In genomic region chr3:130688015-130688414, GRCh38 we compare ENCODE assay signal across 29 cellular contexts. TPM values are rescaled to one million over a fixed set of nuclear protein-coding genes. Genes with fewer than 3 reads are reported as not detected.
DNase-seq lines count a peak whose midpoint lies in the region; ATAC-seq and TF ChIP-seq lines count a peak whose summit lies in the region.
"Had no signal": no experiment of that assay in that cellular context is flagged by ENCODE, and none has a peak within 500 bp of the region (broad histone marks: within the 10 kb centered on the region; RNA-seq: fewer than 3 reads in every experiment).

No MANE protein-coding gene starts in this region.

- H3K36me3 ChIP-seq in adipocyte (ENCODE audit: control insufficient read depth, insufficient read depth, low read length, severe bottlenecking) (peaks cover 37% of the 10 kb centered on the region), left ventricle myocardium inferior (peaks cover 67% of the 10 kb centered on the region)

- H3K9me3 ChIP-seq in adipocyte (ENCODE audit: control insufficient read depth, low read length) = no peaks in the 10 kb centered on the region
- H3K9me3 ChIP-seq in left ventricle myocardium inferior (replicated peaks) = no peaks in the 10 kb centered on the region
- H3K9me3 ChIP-seq: MG63, SK-N-SH, thyroid gland had no signal

- CTCF ChIA-PET in activated naive CD4-positive, alpha-beta T cell treated with anti-CD3 and anti-CD28 coated beads for 36 hours (lab: Charles Lee) = no interaction called here

- H3K27ac Mint-ChIP-seq in osteocyte (ENCODE audit: unreplicated experiment) = no peak overlapping the region
- H3K27ac Mint-ChIP-seq in activated naive CD4-positive, alpha-beta T cell treated with anti-CD3 and anti-CD28 coated beads for 36 hours = no peak overlapping the region
- H3K27ac Mint-ChIP-seq: activated naive CD8-positive, alpha-beta T cell treated with anti-CD3 and anti-CD28 coated beads, Interleukin-2, amount 10 ng/mL, durations not matched to agents 7 days and 5 days; CD4-positive, alpha-beta T cell; nephron progenitor cell; stimulated activated naive CD8-positive, alpha-beta T cell treated with anti-CD3 and anti-CD28 coated beads, Interleukin-15, Interleukin-2, amounts not matched to agents 100 ng/mL and 50 ng/mL, for 24 hours had no signal

- intact Hi-C loops in left ventricle myocardium inferior (cut with micrococcal nuclease) = no loop called here
- intact Hi-C loops in activated naive CD4-positive, alpha-beta T cell treated with anti-CD3 and anti-CD28 coated beads for 36 hours (cut with micrococcal nuclease) = no loop called here

- H3K27me3 ChIP-seq in adipocyte (replicated peaks; ENCODE audit: control insufficient read depth, insufficient read depth, low read length) (no peaks in the 10 kb centered on the region), left ventricle myocardium inferior (ENCODE audit: low read depth) (no peaks in the 10 kb centered on the region)
- H3K27me3 ChIP-seq: hepatocyte, MG63, thyroid gland had no signal

- TF ChIP-seq CTCF in osteocyte (IDR thresholded peaks at IDR 0.05) (no peak), left ventricle myocardium inferior (IDR thresholded peaks at IDR 0.05; ENCODE audit: borderline replicate concordance) (no peak)

- no peak for TF ChIP-seq POLR2A in GM18505 (IDR thresholded peaks at IDR 0.05; ENCODE audit: borderline replicate concordance, extremely low read depth, insufficient read depth, insufficient read length)

- no peak overlapping the region for H3K27ac ChIP-seq in left ventricle myocardium inferior (replicated peaks)
- H3K27ac ChIP-seq: hepatocyte, parathyroid adenoma, thyroid gland had no signal

- H3K4me1 ChIP-seq in adipocyte (ENCODE audit: control insufficient read depth, insufficient read depth, low read length) (peaks cover 22% of the 10 kb centered on the region), left ventricle myocardium inferior (no peaks in the 10 kb centered on the region)
- H3K4me1 ChIP-seq: thyroid gland had no signal

- H3K27me3 Mint-ChIP-seq in osteocyte (ENCODE audit: unreplicated experiment) = no peaks in the 10 kb centered on the region
- no peaks in the 10 kb centered on the region for H3K27me3 Mint-ChIP-seq in activated naive CD4-positive, alpha-beta T cell treated with anti-CD3 and anti-CD28 coated beads for 36 hours (ENCODE audit: low read depth)
- H3K27me3 Mint-ChIP-seq: activated naive CD8-positive, alpha-beta T cell treated with anti-CD3 and anti-CD28 coated beads, Interleukin-2, amount 10 ng/mL, durations not matched to agents 7 days and 5 days; CD4-positive, alpha-beta T cell; stimulated activated naive CD8-positive, alpha-beta T cell treated with anti-CD3 and anti-CD28 coated beads, Interleukin-15, Interleukin-2, amounts not matched to agents 100 ng/mL and 50 ng/mL, for 24 hours had no signal

- peak overlapping the region; percentile 10 for H3K4me3 ChIP-seq in adipocyte (ENCODE audit: low read length)
- no peak overlapping the region for H3K4me3 ChIP-seq in left ventricle myocardium inferior
- H3K4me3 ChIP-seq: hepatocyte, MG63, thyroid gland had no signal

- ATAC-seq in GM19025 (IDR thresholded peaks at IDR 0.05; ENCODE audit: low read depth, unreplicated experiment) (peak; percentile 44), GM21619 (IDR thresholded peaks at IDR 0.05; ENCODE audit: unreplicated experiment) (peak; percentile 71), HG02938 (IDR thresholded peaks at IDR 0.05; ENCODE audit: unreplicated experiment) (peak; percentile 46), GM18505 (IDR thresholded peaks at IDR 0.05; ENCODE audit: unreplicated experiment) (no peak)
- ATAC-seq: left ventricle myocardium superior, right cardiac atrium had no signal

- H3K4me1 Mint-ChIP-seq in osteocyte (ENCODE audit: unreplicated experiment) = no peaks in the 10 kb centered on the region
- H3K4me1 Mint-ChIP-seq in activated naive CD4-positive, alpha-beta T cell treated with anti-CD3 and anti-CD28 coated beads for 36 hours (ENCODE audit: low read depth) = no peaks in the 10 kb centered on the region
- H3K4me1 Mint-ChIP-seq: nephron progenitor cell had no signal

- H3K36me3 Mint-ChIP-seq in osteocyte (ENCODE audit: unreplicated experiment) = peaks cover 38% of the 10 kb centered on the region
- H3K36me3 Mint-ChIP-seq in activated naive CD4-positive, alpha-beta T cell treated with anti-CD3 and anti-CD28 coated beads for 36 hours (ENCODE audit: low read depth) = peaks cover 35% of the 10 kb centered on the region

- H3K9ac ChIP-seq in adipocyte (ENCODE audit: low read length) = no peak overlapping the region
- H3K9ac ChIP-seq: parathyroid adenoma, SK-N-SH had no signal

- no peaks in the 10 kb centered on the region for H3K9me3 Mint-ChIP-seq in osteocyte (ENCODE audit: unreplicated experiment)
- no peaks in the 10 kb centered on the region for H3K9me3 Mint-ChIP-seq in activated naive CD4-positive, alpha-beta T cell treated with anti-CD3 and anti-CD28 coated beads for 36 hours
- H3K9me3 Mint-ChIP-seq: activated naive CD8-positive, alpha-beta T cell treated with anti-CD3 and anti-CD28 coated beads, Interleukin-2, amount 10 ng/mL, durations not matched to agents 7 days and 5 days; CD4-positive, alpha-beta T cell; nephron progenitor cell; stimulated activated naive CD8-positive, alpha-beta T cell treated with anti-CD3 and anti-CD28 coated beads, Interleukin-15, Interleukin-2, amounts not matched to agents 100 ng/mL and 50 ng/mL, for 24 hours had no signal

- no peak for DNase-seq in adipocyte (ENCODE audit: low read depth)
- DNase-seq in osteocyte (ENCODE audit: extremely low spot score, unreplicated experiment) = no peak
- no peak for DNase-seq in left ventricle myocardium inferior
- DNase-seq in activated naive CD4-positive, alpha-beta T cell treated with anti-CD3 and anti-CD28 coated beads for 36 hours = no peak
- DNase-seq: activated CD4-positive, alpha-beta T cell treated with anti-CD3 and anti-CD28 coated beads, Interleukin-2, amount 50 U/mL, for 1 hour; activated naive CD8-positive, alpha-beta T cell treated with anti-CD3 and anti-CD28 coated beads, Interleukin-2, amount 10 ng/mL, durations not matched to agents 7 days and 5 days; CD4-positive, alpha-beta T cell; effector CD4-positive, alpha-beta T cell; foreskin melanocyte; left ventricle myocardium superior; MG63; midbrain; NCI-H1417; NCI-H2107; NCI-H510A; nephron progenitor cell; NK-92 treated with Interleukin-12 subunit alpha and Interleukin-12 subunit beta, amount 100 ng/mL, for 24 hours; right cardiac atrium; SK-N-SH; stimulated activated CD4-positive, alpha-beta T cell treated with anti-CD3 and anti-CD28 coated beads, Interleukin-12 subunit alpha, Interleukin-12 subunit beta, amount 100 ng/mL, for 4 hours; stimulated activated CD4-positive, alpha-beta T cell treated with anti-CD3 and anti-CD28 coated beads, Interleukin-4, amount 100 ng/mL, for 4 hours; thyroid gland had no signal

- H3K4me3 Mint-ChIP-seq in osteocyte (ENCODE audit: unreplicated experiment) = no peak overlapping the region
- no peak overlapping the region for H3K4me3 Mint-ChIP-seq in activated naive CD4-positive, alpha-beta T cell treated with anti-CD3 and anti-CD28 coated beads for 36 hours
- H3K4me3 Mint-ChIP-seq: activated naive CD8-positive, alpha-beta T cell treated with anti-CD3 and anti-CD28 coated beads, Interleukin-2, amount 10 ng/mL, durations not matched to agents 7 days and 5 days; CD4-positive, alpha-beta T cell; nephron progenitor cell; stimulated activated naive CD8-positive, alpha-beta T cell treated with anti-CD3 and anti-CD28 coated beads, Interleukin-15, Interleukin-2, amounts not matched to agents 100 ng/mL and 50 ng/mL, for 24 hours had no signal

RNA-seq across cellular contexts. Expression of gene PIK3R4, which starts 58.6 kb away (rescaled TPM):
- total RNA-seq in osteocyte = 21.1 and 21.9 TPM in 2 replicates
- total RNA-seq in left ventricle myocardium inferior = 13.8 TPM
- total RNA-seq in activated naive CD4-positive, alpha-beta T cell treated with anti-CD3 and anti-CD28 coated beads for 36 hours = 10 to 100 TPM; 25.8 to 28.6 TPM
